Comparison of ENCODE assay signal across 13 cellular contexts in genomic region chr3:10219737-10220136, GRCh38. TPM values are rescaled to one million over a fixed set of nuclear protein-coding genes. Genes with fewer than 3 reads are reported as not detected.
DNase-seq lines count a peak whose midpoint lies in the region; ATAC-seq and TF ChIP-seq lines count a peak whose summit lies in the region.
"Had no signal": no experiment of that assay in that cellular context is flagged by ENCODE, and none has a peak within 500 bp of the region (broad histone marks: within the 10 kb centered on the region; RNA-seq: fewer than 3 reads in every experiment).

No MANE protein-coding gene starts in this region.

- H3K9me3 ChIP-seq in right atrium auricular region, result peaks cover 3 to 5% of the 10 kb centered on the region in 2 donors

- H3K27me3 ChIP-seq in right atrium auricular region, result no peaks in the 10 kb centered on the region

- no peaks in the 10 kb centered on the region for H3K27me3 Mint-ChIP-seq in activated naive CD8-positive, alpha-beta T cell
- no peaks in the 10 kb centered on the region for H3K27me3 Mint-ChIP-seq in activated naive CD8-positive, alpha-beta T cell treated with anti-CD3 and anti-CD28 coated beads for 36 hours
- H3K27me3 Mint-ChIP-seq in central memory CD8-positive, alpha-beta T cell, result no peaks in the 10 kb centered on the region
- no peaks in the 10 kb centered on the region for H3K27me3 Mint-ChIP-seq in type B pancreatic cell

- peaks cover 9% of the 10 kb centered on the region for H3K36me3 ChIP-seq in right atrium auricular region

- no peak for DNase-seq in activated naive CD8-positive, alpha-beta T cell treated with anti-CD3 and anti-CD28 coated beads for 36 hours
- peak; percentile 2 for DNase-seq in NCI-H2227 treated with DMSO at 0.1 percent for 48 hours (lab: John Stamatoyannopoulos, UW)
- DNase-seq in central memory CD8-positive, alpha-beta T cell (ENCODE audit: low spot score in 2 of 2), result no peak
- DNase-seq in type B pancreatic cell (ENCODE audit: extremely low spot score, unreplicated experiment), result no peak
- DNase-seq in left colon, result no peak
- DNase-seq in NCI-H2171 (lab: John Stamatoyannopoulos, UW), result no peak
- DNase-seq in right atrium auricular region (ENCODE audit: low spot score), result no peak
- DNase-seq: amniotic stem cell; NCI-H524; SIG-M5; stimulated activated CD4-positive, alpha-beta T cell treated with anti-CD3 and anti-CD28 coated beads, Interleukin-2, amount 100 ng/mL, for 24 hours; trophoblast cell had no signal

- no peaks in the 10 kb centered on the region for H3K4me1 ChIP-seq in right atrium auricular region

- no peak overlapping the region for H3K4me3 Mint-ChIP-seq in activated naive CD8-positive, alpha-beta T cell
- H3K4me3 Mint-ChIP-seq in activated naive CD8-positive, alpha-beta T cell treated with anti-CD3 and anti-CD28 coated beads for 36 hours, result no peak overlapping the region
- no peak overlapping the region for H3K4me3 Mint-ChIP-seq in central memory CD8-positive, alpha-beta T cell
- H3K4me3 Mint-ChIP-seq in type B pancreatic cell, result no peak overlapping the region

- H3K27ac Mint-ChIP-seq in activated naive CD8-positive, alpha-beta T cell, result peak overlapping the region; percentile 69
- no peak overlapping the region for H3K27ac Mint-ChIP-seq in activated naive CD8-positive, alpha-beta T cell treated with anti-CD3 and anti-CD28 coated beads for 36 hours
- H3K27ac Mint-ChIP-seq in central memory CD8-positive, alpha-beta T cell (ENCODE audit: low read depth), result peak overlapping the region; percentile 67
- peak overlapping the region; percentile 17 for H3K27ac Mint-ChIP-seq in type B pancreatic cell

- H3K27ac ChIP-seq in right atrium auricular region, result no peak overlapping the region

- TF ChIP-seq CTCF in type B pancreatic cell (conservative IDR thresholded peaks at IDR 0.05) (no peak), right atrium auricular region (IDR thresholded peaks at IDR 0.05) (no peak)

- H3K9me3 Mint-ChIP-seq in activated naive CD8-positive, alpha-beta T cell (ENCODE audit: low read depth), result no peaks in the 10 kb centered on the region
- H3K9me3 Mint-ChIP-seq in activated naive CD8-positive, alpha-beta T cell treated with anti-CD3 and anti-CD28 coated beads for 36 hours, result peaks cover 2% of the 10 kb centered on the region
- no peaks in the 10 kb centered on the region for H3K9me3 Mint-ChIP-seq in central memory CD8-positive, alpha-beta T cell
- no peaks in the 10 kb centered on the region for H3K9me3 Mint-ChIP-seq in type B pancreatic cell

- ATAC-seq in central memory CD8-positive, alpha-beta T cell (replicated peaks; ENCODE audit: extremely low read depth, poor library complexity, severe bottlenecking), result no peak
- ATAC-seq in left colon, result no peak

- intact Hi-C loops in left colon (cut with DNase I, micrococcal nuclease), result no loop called here

- peaks cover 26% of the 10 kb centered on the region for H3K4me1 Mint-ChIP-seq in activated naive CD8-positive, alpha-beta T cell (ENCODE audit: low read depth)
- peaks cover 29% of the 10 kb centered on the region for H3K4me1 Mint-ChIP-seq in activated naive CD8-positive, alpha-beta T cell treated with anti-CD3 and anti-CD28 coated beads for 36 hours
- peaks cover 29% of the 10 kb centered on the region for H3K4me1 Mint-ChIP-seq in central memory CD8-positive, alpha-beta T cell
- H3K4me1 Mint-ChIP-seq in type B pancreatic cell (ENCODE audit: unreplicated experiment), result peaks cover 11% of the 10 kb centered on the region

- no peak overlapping the region for H3K4me3 ChIP-seq in right atrium auricular region

- H3K36me3 Mint-ChIP-seq in activated naive CD8-positive, alpha-beta T cell, result peaks cover 8% of the 10 kb centered on the region
- peaks cover 16% of the 10 kb centered on the region for H3K36me3 Mint-ChIP-seq in activated naive CD8-positive, alpha-beta T cell treated with anti-CD3 and anti-CD28 coated beads for 36 hours
- H3K36me3 Mint-ChIP-seq in central memory CD8-positive, alpha-beta T cell (ENCODE audit: insufficient read depth), result peaks cover 7% of the 10 kb centered on the region
- H3K36me3 Mint-ChIP-seq in type B pancreatic cell, result peaks cover 3% of the 10 kb centered on the region

RNA-seq across cellular contexts. Expression of gene TATDN2, which starts 28.5 kb away (rescaled TPM):
- total RNA-seq in activated naive CD8-positive, alpha-beta T cell treated with anti-CD3 and anti-CD28 coated beads for 36 hours, result 10 to 100 TPM; 41.6 to 48.5 TPM
- total RNA-seq in type B pancreatic cell (ENCODE audit: low replicate concordance) (31.3 and 34.6 TPM in 2 replicates), left colon (10 to 100 TPM; 30.2 to 37.9 TPM), right atrium auricular region (10 to 100 TPM in 1 of 2 donors, 1 to 10 TPM in 1; 9.8 to 14.3 TPM)

RNA-seq across cellular contexts. Expression of gene IRAK2, which starts 55.0 kb away (rescaled TPM):
- 1 to 10 TPM; 2.6 to 3.1 TPM for total RNA-seq in activated naive CD8-positive, alpha-beta T cell treated with anti-CD3 and anti-CD28 coated beads for 36 hours
- total RNA-seq in type B pancreatic cell (ENCODE audit: low replicate concordance) (1.4 and 2.5 TPM in 2 replicates), left colon (1 to 10 TPM; 1.7 to 3.4 TPM), right atrium auricular region (1 to 10 TPM; 1.1 to 2.8 TPM)
